Comparison of ENCODE assay signal across 12 cellular contexts in genomic region chr14:77186911-77187648, GRCh38. TPM values are rescaled to one million over a fixed set of nuclear protein-coding genes. Genes with fewer than 3 reads are reported as not detected.
DNase-seq lines count a peak whose midpoint lies in the region; ATAC-seq, FAIRE-seq and TF ChIP-seq lines count a peak whose summit lies in the region.
"Had no signal": no experiment of that assay in that cellular context is flagged by ENCODE, and none has a peak within 500 bp of the region (broad histone marks: within the 10 kb centered on the region; RNA-seq: fewer than 3 reads in every experiment).

No MANE protein-coding gene starts in this region.

- FAIRE-seq in H54 (lab: Jason Lieb, UNC) = peak; percentile 43

- WGBS in esophagus, 2 donors = 33 to 41% methylated on average over 15 of the region's 15 CpGs

- TF ChIP-seq POLR2A in H54 (IDR thresholded peaks at IDR 0.05; ENCODE audit: low read depth, low read length) = no peak

- no peaks in the 10 kb centered on the region for H3K36me3 ChIP-seq in esophagus (ENCODE audit: control insufficient read depth in 2 of 2, insufficient read depth in 2 of 2, low read length in 1 of 2)

- intact Hi-C loops in posterior cingulate gyrus (cut with DNase I) = no loop called here

- peaks cover 6 to 36% of the 10 kb centered on the region in 2 donors for H3K4me1 ChIP-seq in esophagus (ENCODE audit: control insufficient read depth in 2 of 2, insufficient read depth in 2 of 2, low read length in 1 of 2)

- no peak for ATAC-seq in GM19023 (IDR thresholded peaks at IDR 0.05; ENCODE audit: unreplicated experiment)

- H3K9me3 ChIP-seq in esophagus (ENCODE audit: control insufficient read depth in 2 of 2, insufficient read depth in 1 of 2, low read depth in 1 of 2, low read length in 1 of 2) = no peaks in the 10 kb centered on the region

- peak overlapping the region; percentile 60 to 69 for H3K27ac ChIP-seq in esophagus (ENCODE audit: low read depth in 2 of 2, low read length in 1 of 2)

- H3K27me3 ChIP-seq in esophagus (ENCODE audit: control insufficient read depth in 1 of 2, insufficient read depth in 2 of 2, low read length in 2 of 2) = no peaks in the 10 kb centered on the region

- H3K4me3 ChIP-seq in esophagus (ENCODE audit: low read depth in 1 of 2, low read length in 2 of 2) = no peak overlapping the region

- DNase-seq in H54 (ENCODE audit: insufficient read length, low spot score) = peak; percentile 15
- peak; percentile 99 for DNase-seq in NCI-H524 treated with DMSO at 0.1 percent for 48 hours (lab: John Stamatoyannopoulos, UW)
- peak; percentile 77 for DNase-seq in renal cortical epithelial cell (ENCODE audit: low read depth)
- DNase-seq in posterior cingulate gyrus = no peak
- DNase-seq in CD1c-positive myeloid dendritic cell (ENCODE audit: extremely low spot score) = no peak
- no peak for DNase-seq in dedifferentiated amniotic fluid mesenchymal stem cell (ENCODE audit: extremely low spot score)
- DNase-seq: activated CD8-positive, alpha-beta memory T cell treated with anti-CD3 and anti-CD28 coated beads, Interleukin-2, amount 50 U/mL, for 4 hours; immature natural killer cell; stimulated activated CD4-positive, alpha-beta T cell treated with anti-CD3 and anti-CD28 coated beads, Interleukin-12 subunit alpha, Interleukin-12 subunit beta, amount 100 ng/mL, for 4 hours had no signal

RNA-seq across cellular contexts. Expression of gene TMEM63C, which starts 5.5 kb away (rescaled TPM):
- polyA plus RNA-seq in esophagus = 10 to 100 TPM in 1 of 2 donors, 1 to 10 TPM in 1; 3.7 to 11.1 TPM
- total RNA-seq in renal cortical epithelial cell = 0.17 and 1.9 TPM in 2 replicates

RNA-seq across cellular contexts. Expression of gene ZDHHC22, which starts 45.5 kb away (rescaled TPM):
- polyA plus RNA-seq in esophagus = not detected
- not detected in 2 replicates for total RNA-seq in renal cortical epithelial cell
- total RNA-seq: subcutaneous adipose tissue had no signal
- polyA plus RNA-seq: immature natural killer cell had no signal

Comparison
In these comparisons a context has a peak if more than half of its experiments do, and no peak if none do; other contexts are left out.
1. DNase-seq: peak in H54 (single experiment), NCI-H524 treated with DMSO at 0.1 percent for 48 hours (single experiment) and renal cortical epithelial cell (single experiment); none in posterior cingulate gyrus (0 of 10), CD1c-positive myeloid dendritic cell (single experiment) and dedifferentiated amniotic fluid mesenchymal stem cell (single experiment).